Comparison of ENCODE assay signal across 16 cellular contexts in genomic region chr17:227581-228222, GRCh38.
"Had no signal": no experiment of that assay in that cellular context is flagged by ENCODE, and none has a peak within 500 bp of the region (broad histone marks: within the 10 kb centered on the region; RNA-seq: fewer than 3 reads in every experiment).

No MANE protein-coding gene starts in this region.

- H3K27ac Mint-ChIP-seq: activated naive CD4-positive, alpha-beta T cell treated with anti-CD3 and anti-CD28 coated beads, Interleukin-2, amount 50 U/mL, for 24 hours; naive thymus-derived CD8-positive, alpha-beta T cell; stimulated activated naive B cell treated with anti-CD40 and anti-IgM and Interleukin-4, amounts not matched to agents 10 μg/mL and 1 μg/mL and 100 μg/mL, for 72 hours; T-helper 1 cell treated with Interleukin-12 subunit alpha and Interleukin-12 subunit beta and Interleukin-4 antibody, amounts not matched to agents 30 μg/mL and 1 μg/mL, for 36 hours had no signal

- H3K36me3 Mint-ChIP-seq: activated naive CD4-positive, alpha-beta T cell treated with anti-CD3 and anti-CD28 coated beads, Interleukin-2, amount 50 U/mL, for 24 hours; naive thymus-derived CD8-positive, alpha-beta T cell had no signal

- ATAC-seq: naive thymus-derived CD8-positive, alpha-beta T cell; stimulated activated naive B cell treated with anti-CD40 and anti-IgM and Interleukin-4, amounts not matched to agents 10 μg/mL and 1 μg/mL and 100 μg/mL, for 72 hours had no signal

- H3K4me3 ChIP-seq: ovary, sigmoid colon, tibial nerve had no signal

- H3K4me3 Mint-ChIP-seq: activated naive CD4-positive, alpha-beta T cell treated with anti-CD3 and anti-CD28 coated beads, Interleukin-2, amount 50 U/mL, for 24 hours; naive thymus-derived CD8-positive, alpha-beta T cell; stimulated activated naive B cell treated with anti-CD40 and anti-IgM and Interleukin-4, amounts not matched to agents 10 μg/mL and 1 μg/mL and 100 μg/mL, for 72 hours; T-helper 1 cell treated with Interleukin-12 subunit alpha and Interleukin-12 subunit beta and Interleukin-4 antibody, amounts not matched to agents 30 μg/mL and 1 μg/mL, for 36 hours had no signal

- H3K27ac ChIP-seq: ovary, sigmoid colon, tibial nerve had no signal

- H3K9me3 ChIP-seq: ovary, sigmoid colon, tibial nerve had no signal

- H3K27me3 ChIP-seq: ovary, sigmoid colon, tibial nerve had no signal

- H3K9me3 Mint-ChIP-seq: activated naive CD4-positive, alpha-beta T cell treated with anti-CD3 and anti-CD28 coated beads, Interleukin-2, amount 50 U/mL, for 24 hours; naive thymus-derived CD8-positive, alpha-beta T cell; stimulated activated naive B cell treated with anti-CD40 and anti-IgM and Interleukin-4, amounts not matched to agents 10 μg/mL and 1 μg/mL and 100 μg/mL, for 72 hours; T-helper 1 cell treated with Interleukin-12 subunit alpha and Interleukin-12 subunit beta and Interleukin-4 antibody, amounts not matched to agents 30 μg/mL and 1 μg/mL, for 36 hours had no signal

- DNase-seq: activated CD4-positive, alpha-beta T cell treated with anti-CD3 and anti-CD28 coated beads, Interleukin-2, amount 50 U/mL, for 1 hour; activated CD4-positive, CD25-positive, alpha-beta regulatory T cell treated with anti-CD3 and anti-CD28 coated beads, Interleukin-2, amount 50 U/mL, for 72 hours; activated CD8-positive, alpha-beta memory T cell treated with anti-CD3 and anti-CD28 coated beads for 24 hours; activated CD8-positive, alpha-beta memory T cell treated with anti-CD3 and anti-CD28 coated beads, Interleukin-2, amount 50 U/mL, for 48 hours; activated effector memory CD4-positive, alpha-beta T cell treated with Interleukin-2 at 50 U/mL for 16 hours; activated T-cell treated with anti-CD3 and anti-CD28 coated beads, Interleukin-2, amount 50 U/mL, for 48 hours; erythroblast; foreskin melanocyte; kidney glomerular epithelial cell; stimulated activated naive B cell treated with anti-CD40 and anti-IgM and Interleukin-4, amounts not matched to agents 10 μg/mL and 1 μg/mL and 100 μg/mL, for 72 hours had no signal

- H3K4me1 ChIP-seq: sigmoid colon, tibial nerve had no signal

- H3K27me3 Mint-ChIP-seq: activated naive CD4-positive, alpha-beta T cell treated with anti-CD3 and anti-CD28 coated beads, Interleukin-2, amount 50 U/mL, for 24 hours; naive thymus-derived CD8-positive, alpha-beta T cell had no signal

- H3K4me1 Mint-ChIP-seq: activated naive CD4-positive, alpha-beta T cell treated with anti-CD3 and anti-CD28 coated beads, Interleukin-2, amount 50 U/mL, for 24 hours; naive thymus-derived CD8-positive, alpha-beta T cell had no signal

- H3K36me3 ChIP-seq: ovary, sigmoid colon, tibial nerve had no signal
